9 cellular contexts compared by ENCODE assay signal in genomic region chr9:99076483-99077171, GRCh38. TPM values are rescaled to one million over a fixed set of nuclear protein-coding genes. Genes with fewer than 3 reads are reported as not detected.
DNase-seq lines count a peak whose midpoint lies in the region; ATAC-seq and TF ChIP-seq lines count a peak whose summit lies in the region.
"Had no signal": no experiment of that assay in that cellular context is flagged by ENCODE, and none has a peak within 500 bp of the region (broad histone marks: within the 10 kb centered on the region; RNA-seq: fewer than 3 reads in every experiment).

No MANE protein-coding gene starts in this region.

- H3F3A ChIP-seq in neural progenitor cell (ENCODE audit: low read depth) = no peaks in the 10 kb centered on the region

- no peak overlapping the region for H2AFZ ChIP-seq in neural progenitor cell (replicated peaks)

- H3K9ac ChIP-seq in neural progenitor cell = no peak overlapping the region

- H3K36me3 ChIP-seq in neural progenitor cell = no peaks in the 10 kb centered on the region
- H3K36me3 ChIP-seq: ascending aorta had no signal

- H3K4me1 Mint-ChIP-seq in activated naive CD4-positive, alpha-beta T cell treated with anti-CD3 and anti-CD28 coated beads, Interleukin-2, amount 50 U/mL, for 24 hours = peaks cover 50% of the 10 kb centered on the region
- H3K4me1 Mint-ChIP-seq in neural progenitor cell = peaks cover 14% of the 10 kb centered on the region

- H3K9me3 ChIP-seq in neural progenitor cell (ENCODE audit: low read depth) = no peaks in the 10 kb centered on the region
- H3K9me3 ChIP-seq: ascending aorta had no signal

- DNase-seq in OCI-M2 (lab: John Stamatoyannopoulos, UW; ENCODE audit: unreplicated experiment) = peak; percentile 87
- DNase-seq in sciatic nerve (ENCODE audit: low spot score) = no peak
- DNase-seq in SIG-M5 treated with dmso at 0.1 percent for 504 hours (lab: John Stamatoyannopoulos, UW; ENCODE audit: unreplicated experiment) = no peak
- DNase-seq in AML-193 (lab: John Stamatoyannopoulos, UW) = no peak
- DNase-seq in neural progenitor cell (ENCODE audit: low spot score) = no peak
- DNase-seq in EL = no peak

- TF ChIP-seq CTCF in neural progenitor cell (IDR thresholded peaks at IDR 0.05) = no peak

- no peaks in the 10 kb centered on the region for H3K9me3 Mint-ChIP-seq in activated naive CD4-positive, alpha-beta T cell treated with anti-CD3 and anti-CD28 coated beads, Interleukin-2, amount 50 U/mL, for 24 hours
- no peaks in the 10 kb centered on the region for H3K9me3 Mint-ChIP-seq in neural progenitor cell

- H3K27me3 Mint-ChIP-seq in activated naive CD4-positive, alpha-beta T cell treated with anti-CD3 and anti-CD28 coated beads, Interleukin-2, amount 50 U/mL, for 24 hours = no peaks in the 10 kb centered on the region
- H3K27me3 Mint-ChIP-seq in neural progenitor cell (ENCODE audit: insufficient read depth, low read depth) = peaks cover 3% of the 10 kb centered on the region

- no peaks in the 10 kb centered on the region for H3K27me3 ChIP-seq in neural progenitor cell
- H3K27me3 ChIP-seq: ascending aorta had no signal

- no peaks in the 10 kb centered on the region for H4K20me1 ChIP-seq in neural progenitor cell (ENCODE audit: low read depth)

- peak; percentile 74 for ATAC-seq in GM19395 (IDR thresholded peaks at IDR 0.05; ENCODE audit: unreplicated experiment)
- ATAC-seq in sciatic nerve = peak; percentile 39

- H3K4me3 Mint-ChIP-seq in activated naive CD4-positive, alpha-beta T cell treated with anti-CD3 and anti-CD28 coated beads, Interleukin-2, amount 50 U/mL, for 24 hours = peak overlapping the region; percentile 13
- no peak overlapping the region for H3K4me3 Mint-ChIP-seq in neural progenitor cell

- H3K27ac Mint-ChIP-seq in activated naive CD4-positive, alpha-beta T cell treated with anti-CD3 and anti-CD28 coated beads, Interleukin-2, amount 50 U/mL, for 24 hours = peak overlapping the region; percentile 53
- H3K27ac Mint-ChIP-seq in neural progenitor cell = no peak overlapping the region

- no peak overlapping the region for H3K4me3 ChIP-seq in neural progenitor cell
- H3K4me3 ChIP-seq: ascending aorta had no signal

- intact Hi-C loops in sciatic nerve (cut with DNase I) = no loop called here

- no peaks in the 10 kb centered on the region for H3K4me1 ChIP-seq in neural progenitor cell

- no peak overlapping the region for H3K27ac ChIP-seq in neural progenitor cell
- H3K27ac ChIP-seq: ascending aorta had no signal

- H3K36me3 Mint-ChIP-seq in activated naive CD4-positive, alpha-beta T cell treated with anti-CD3 and anti-CD28 coated beads, Interleukin-2, amount 50 U/mL, for 24 hours = no peaks in the 10 kb centered on the region
- H3K36me3 Mint-ChIP-seq in neural progenitor cell = no peaks in the 10 kb centered on the region

- H3K4me2 ChIP-seq in neural progenitor cell = no peak overlapping the region

- no peaks in the 10 kb centered on the region for H3K79me2 ChIP-seq in neural progenitor cell (ENCODE audit: low read depth)

RNA-seq across cellular contexts. Expression of gene TGFBR1, which starts 28.3 kb away (rescaled TPM):
- 71.3 TPM for total RNA-seq in sciatic nerve
- 86.8 and 138 TPM in 2 replicates for total RNA-seq in neural progenitor cell (ENCODE audit: low replicate concordance)
